In the genomic region with DNA sequence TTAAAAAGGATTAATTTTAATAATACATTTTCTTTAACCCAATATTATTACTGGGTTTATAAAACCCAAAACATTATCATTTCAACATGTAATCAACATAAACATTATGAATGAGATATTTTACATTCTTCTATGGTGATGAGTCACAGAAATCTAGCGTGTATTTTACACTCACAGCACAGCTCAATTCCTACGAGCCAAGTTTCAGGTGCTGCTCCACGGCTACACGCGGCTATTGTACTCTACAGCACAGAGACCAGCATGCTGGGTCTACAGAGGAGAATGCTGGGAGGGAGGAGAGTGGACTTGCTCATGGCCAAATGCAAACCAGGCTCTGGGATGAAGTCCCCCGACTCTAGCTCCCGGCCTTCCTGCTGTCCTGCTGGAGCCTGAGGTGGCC, we compare ENCODE assay signal across 26 cellular contexts.
A peak's percentile ranks its signal among the peaks of the same experiment; 100 is the strongest.
DNase-seq lines count a peak whose midpoint lies in the region; ATAC-seq and TF ChIP-seq lines count a peak whose summit lies in the region.
"Had no signal": no experiment of that assay in that cellular context is flagged by ENCODE, and none has a peak within 500 bp of the region (broad histone marks: within the 10 kb centered on the region; RNA-seq: fewer than 3 reads in every experiment).

No MANE protein-coding gene starts in this region.

- DNase-seq in IMR-90 (peak; percentile 24), amniotic epithelial cell (ENCODE audit: low read depth) (peak; percentile 25), epithelial cell of esophagus (ENCODE audit: low read depth) (peak; percentile 27), trophoblast cell (peak; percentile 48 to 75), NOMO-1 (lab: John Stamatoyannopoulos, UW; ENCODE audit: unreplicated experiment in 2 of 2) (no peak), NK-92 (lab: John Stamatoyannopoulos, UW; ENCODE audit: unreplicated experiment) (no peak), mammary epithelial cell (no peak)
- DNase-seq: AML-193; C1 segment of cervical spinal cord; Calu3; CD8-positive, alpha-beta memory T cell; DMS153; HFFc6; KBM-7; MM.1S; NCI-H1092; NCI-H1436; NCI-H1930; NCI-H2227 treated with DMSO at 0.1 percent for 48 hours; NCI-H510A treated with DMSO at 0.1 percent for 48 hours; NCI-H748 treated with DMSO at 0.1 percent for 48 hours; NK-92 treated with Interleukin-12 subunit alpha and Interleukin-12 subunit beta, amount 100 ng/mL, for 24 hours; SHP77; T-cell had no signal

- peaks cover 5% of the 10 kb centered on the region; the same call in 1 of the 2 replicates for H3K27me3 ChIP-seq in IMR-90 (ENCODE audit: control insufficient read depth, insufficient read depth, low read length)
- no peaks in the 10 kb centered on the region for H3K27me3 ChIP-seq in trophoblast cell (ENCODE audit: insufficient read depth, low read length)
- H3K27me3 ChIP-seq in mammary epithelial cell (ENCODE audit: insufficient read depth, low read length), result no peaks in the 10 kb centered on the region

- H3K79me2 ChIP-seq in trophoblast cell (ENCODE audit: control insufficient read depth, insufficient read depth, low read length, poor library complexity) (no peaks in the 10 kb centered on the region), mammary epithelial cell (ENCODE audit: insufficient read depth, low read length) (no peaks in the 10 kb centered on the region)

- H4K91ac ChIP-seq in IMR-90 (ENCODE audit: insufficient read depth, low read depth, low read length) (no peak overlapping the region), trophoblast cell (ENCODE audit: low read depth, low read length) (no peak overlapping the region)

- H3K27ac ChIP-seq in IMR-90 (ENCODE audit: insufficient read depth, low read length), result no peak overlapping the region
- peak overlapping the region; percentile 45 for H3K27ac ChIP-seq in trophoblast cell (ENCODE audit: low read depth, low read length)
- no peak overlapping the region for H3K27ac ChIP-seq in mammary epithelial cell (ENCODE audit: insufficient read depth, low read depth, low read length)
- H3K27ac ChIP-seq: HL-60, SK-N-MC had no signal

- no peak overlapping the region for H3K9ac ChIP-seq in IMR-90 (ENCODE audit: low read depth, low read length)
- no peak overlapping the region for H3K9ac ChIP-seq in trophoblast cell (ENCODE audit: low read length)
- no peak overlapping the region for H3K9ac ChIP-seq in mammary epithelial cell (ENCODE audit: insufficient read depth, low read length)

- H4K5ac ChIP-seq in IMR-90 (ENCODE audit: low read depth, low read length), result no peak overlapping the region

- no peak overlapping the region for H2BK15ac ChIP-seq in IMR-90 (ENCODE audit: low read depth, low read length)

- H3K9me3 ChIP-seq in IMR-90 (ENCODE audit: control insufficient read depth, insufficient read depth, low read length), result no peaks in the 10 kb centered on the region
- no peaks in the 10 kb centered on the region for H3K9me3 ChIP-seq in trophoblast cell (ENCODE audit: insufficient read depth, low read depth, low read length)
- H3K9me3 ChIP-seq in mammary epithelial cell (replicated peaks; ENCODE audit: insufficient read depth, low read length), result no peaks in the 10 kb centered on the region

- TF ChIP-seq RAD21 in IMR-90 (IDR thresholded peaks at IDR 0.05; ENCODE audit: low read length), result no peak

- H3K4me2 ChIP-seq in IMR-90 (ENCODE audit: low read depth, low read length) (no peak overlapping the region), trophoblast cell (ENCODE audit: low read length) (no peak overlapping the region), mammary epithelial cell (ENCODE audit: insufficient read depth, low read depth, low read length) (no peak overlapping the region)

- H2AFZ ChIP-seq in IMR-90 (replicated peaks; ENCODE audit: low read length, poor library complexity) (no peak overlapping the region), trophoblast cell (ENCODE audit: insufficient read depth, low read length, poor library complexity) (no peak overlapping the region), mammary epithelial cell (ENCODE audit: low read depth, low read length) (no peak overlapping the region)

- no peaks in the 10 kb centered on the region for H3K9me1 ChIP-seq in IMR-90 (ENCODE audit: insufficient read depth, low read length)

- TF ChIP-seq CTCF in IMR-90 (conservative IDR thresholded peaks at IDR 0.05; ENCODE audit: low read depth, low read length) (no peak), epithelial cell of esophagus (IDR thresholded peaks at IDR 0.05; ENCODE audit: insufficient read depth, low read depth, low read length, missing control alignments) (no peak), mammary epithelial cell (conservative IDR thresholded peaks at IDR 0.05 in 1 of 2, IDR thresholded peaks at IDR 0.05 in 1 of 2; ENCODE audit: extremely low read depth in 1 of 2, insufficient read depth in 1 of 2, low read depth in 1 of 2, low read length in 2 of 2) (no peak)

- in situ Hi-C loops in IMR-90 (cut with MboI; ENCODE audit: low sequenced_read_pairs), result loop anchor here (10.0 kb wide), 1 partner anchor 229 kb away; no protein-coding TSS in a partner anchor
- in situ Hi-C loops in mammary epithelial cell (cut with MboI; ENCODE audit: low sequenced_read_pairs in 2 of 2), result no loop called here

- no peak overlapping the region for H4K12ac ChIP-seq in trophoblast cell (ENCODE audit: low read depth, low read length)

- H4K8ac ChIP-seq in IMR-90 (ENCODE audit: low read depth in 2 of 2, low read length in 2 of 2) (no peak overlapping the region), trophoblast cell (ENCODE audit: low read depth, low read length) (no peak overlapping the region)

- TF ChIP-seq POLR2A in IMR-90 (IDR thresholded peaks at IDR 0.05; ENCODE audit: low read depth, low read length), result no peak

- BruUV-seq in IMR-90 (replicated peaks; lab: Mats Ljungman, UMichigan) (no TSS peak), mammary epithelial cell (replicated peaks; lab: Mats Ljungman, UMichigan) (no TSS peak)

- H4K20me1 ChIP-seq in IMR-90 (ENCODE audit: insufficient read depth, low read length), result no peaks in the 10 kb centered on the region
- no peaks in the 10 kb centered on the region for H4K20me1 ChIP-seq in mammary epithelial cell (ENCODE audit: insufficient read depth, low read length)

- H2BK20ac ChIP-seq in IMR-90 (ENCODE audit: low read depth, low read length), result no peak overlapping the region

- H3K14ac ChIP-seq in IMR-90 (replicated peaks; ENCODE audit: low read depth, low read length) (no peak overlapping the region), trophoblast cell (ENCODE audit: low read length) (no peak overlapping the region)

- peak overlapping the region; percentile 4 for H2BK12ac ChIP-seq in trophoblast cell (ENCODE audit: low read length)

- ATAC-seq in IMR-90 (ENCODE audit: low read depth), result no peak
- ATAC-seq: T-cell had no signal

- H3K4me3 ChIP-seq in IMR-90 (ENCODE audit: insufficient read depth, low read depth, low read length) (no peak overlapping the region), epithelial cell of esophagus (ENCODE audit: low read length) (no peak overlapping the region), trophoblast cell (ENCODE audit: low read depth, low read length) (no peak overlapping the region), mammary epithelial cell (replicated peaks in 1 of 3; ENCODE audit: insufficient read depth in 1 of 3, low read depth in 2 of 3, low read length in 3 of 3) (no peak overlapping the region)
- H3K4me3 ChIP-seq: SK-N-MC had no signal

- no peak overlapping the region for H2AK5ac ChIP-seq in IMR-90 (ENCODE audit: low read depth, low read length)
- no peak overlapping the region for H2AK5ac ChIP-seq in trophoblast cell (ENCODE audit: low read length)

- H3K18ac ChIP-seq in IMR-90 (ENCODE audit: low read depth, low read length) (no peak overlapping the region), trophoblast cell (ENCODE audit: low read length) (no peak overlapping the region)

- H3K23ac ChIP-seq in IMR-90 (ENCODE audit: low read depth, low read length) (no peak overlapping the region), trophoblast cell (ENCODE audit: low read length) (no peak overlapping the region)

- CTCF ChIA-PET in IMR-90 (lab: Yijun Ruan, JAX), result no interaction called here
- CTCF ChIA-PET in mammary epithelial cell (lab: Charles Lee; ENCODE audit: low non-redundant PET), result no interaction called here

- H3K4ac ChIP-seq in IMR-90 (ENCODE audit: low read depth, low read length), result no peak overlapping the region
- H3K4ac ChIP-seq in trophoblast cell (ENCODE audit: low read depth, low read length), result no peak overlapping the region

- no peaks in the 10 kb centered on the region for H3K79me1 ChIP-seq in IMR-90 (ENCODE audit: low read depth in 1 of 2, low read length in 2 of 2)
- no peaks in the 10 kb centered on the region for H3K79me1 ChIP-seq in trophoblast cell (ENCODE audit: low read length)

- peak overlapping the region; percentile 42 for H2AK9ac ChIP-seq in IMR-90 (replicated peaks; ENCODE audit: low read depth, low read length, poor library complexity)

- 88% methylated on average over 2 of the region's 7 CpGs; no CpG with 5 or more reads in 1 of the 2 experiments for WGBS in IMR-90 (ENCODE audit: extremely low coverage in 2 of 2, insufficient read length in 1 of 2), 2 experiments
- no CpG with 5 or more reads among the region's 7 CpGs for WGBS in trophoblast cell (ENCODE audit: extremely low coverage, insufficient coverage, insufficient read length)
- 57% methylated on average over 5 of the region's 7 CpGs for WGBS in mammary epithelial cell (ENCODE audit: low coverage, missing lambda C conversion rate)

- intact Hi-C loops in IMR-90 (cut with micrococcal nuclease), result no loop called here
- intact Hi-C loops in mammary epithelial cell (cut with micrococcal nuclease), result no loop called here

- no peak overlapping the region for H2BK5ac ChIP-seq in IMR-90 (ENCODE audit: low read depth, low read length, poor library complexity, severe bottlenecking)
- no peak overlapping the region for H2BK5ac ChIP-seq in trophoblast cell (ENCODE audit: low read depth, low read length, poor library complexity)

- no peak overlapping the region for H2BK120ac ChIP-seq in IMR-90 (ENCODE audit: low read depth, low read length)
- H2BK120ac ChIP-seq in trophoblast cell (ENCODE audit: insufficient read depth, low read length, poor library complexity), result no peak overlapping the region

- dilution Hi-C loops in IMR-90 (cut with HindIII; ENCODE audit: low sequenced_read_pairs, unreplicated experiment) (no loop called here), mammary epithelial cell (cut with HindIII; ENCODE audit: low sequenced_read_pairs) (no loop called here)

- POLR2A ChIA-PET in IMR-90 (lab: Charles Lee; ENCODE audit: unreplicated experiment), result no interaction called here

- H3K56ac ChIP-seq in IMR-90 (ENCODE audit: extremely low read depth, insufficient read depth, low read length), result no peak overlapping the region

- no peaks in the 10 kb centered on the region for H3K4me1 ChIP-seq in IMR-90 (ENCODE audit: control insufficient read depth, insufficient read depth, low read length)
- H3K4me1 ChIP-seq in trophoblast cell (ENCODE audit: control insufficient read depth in 1 of 2, insufficient read depth in 2 of 2, low read length in 2 of 2), result peaks cover 22 to 23% of the 10 kb centered on the region in 2 experiments
- peaks cover 26% of the 10 kb centered on the region for H3K4me1 ChIP-seq in mammary epithelial cell (ENCODE audit: insufficient read depth, low read length)

- H3K36me3 ChIP-seq in IMR-90 (ENCODE audit: control insufficient read depth, insufficient read depth, low read length) (no peaks in the 10 kb centered on the region), trophoblast cell (ENCODE audit: control insufficient read depth in 1 of 2, insufficient read depth in 2 of 2, low read length in 2 of 2) (no peaks in the 10 kb centered on the region), mammary epithelial cell (ENCODE audit: insufficient read depth, low read length) (no peaks in the 10 kb centered on the region)

Comparison
In these comparisons a context has a peak if more than half of its experiments do, and no peak if none do; other contexts are left out.
1. DNase-seq: peak in IMR-90 (single experiment), amniotic epithelial cell (single experiment), epithelial cell of esophagus (single experiment) and trophoblast cell (2 of 2); none in NOMO-1 (0 of 2), NK-92 (single experiment) and mammary epithelial cell (single experiment).